Comparison of ENCODE assay signal across 21 cellular contexts in genomic region chr15:28888302-28888894, GRCh38. TPM values are rescaled to one million over a fixed set of nuclear protein-coding genes. Genes with fewer than 3 reads are reported as not detected.
DNase-seq lines count a peak whose midpoint lies in the region; ATAC-seq, FAIRE-seq and TF ChIP-seq lines count a peak whose summit lies in the region.
"Had no signal": no experiment of that assay in that cellular context is flagged by ENCODE, and none has a peak within 500 bp of the region (broad histone marks: within the 10 kb centered on the region; RNA-seq: fewer than 3 reads in every experiment).

No MANE protein-coding gene starts in this region.

- peaks cover 64% of the 10 kb centered on the region for H3K79me2 ChIP-seq in K562 (ENCODE audit: control insufficient read depth, insufficient read depth, low read length)

- H3K4me2 ChIP-seq in K562 (ENCODE audit: insufficient read depth, low read length), result peak overlapping the region; percentile 63; the same call in 1 of the 2 replicates

- H3K9me3 Mint-ChIP-seq in stimulated activated naive CD8-positive, alpha-beta T cell treated with anti-CD3 and anti-CD28 coated beads, Interleukin-15, Interleukin-2, amounts not matched to agents 100 ng/mL and 50 ng/mL, for 24 hours, result no peaks in the 10 kb centered on the region
- H3K9me3 Mint-ChIP-seq in natural killer cell treated with Interleukin-12 subunit alpha and Interleukin-12 subunit beta and Interleukin-15 and Interleukin-18, amount 100 ng/mL, for 72 hours, result no peaks in the 10 kb centered on the region
- H3K9me3 Mint-ChIP-seq: activated CD4-positive, alpha-beta memory T cell treated with anti-CD3 and anti-CD28 coated beads for 36 hours; stimulated activated naive B cell treated with anti-CD40 and anti-IgM and Interleukin-4, amounts not matched to agents 10 μg/mL and 1 μg/mL and 100 μg/mL, for 72 hours had no signal

- H3K27ac ChIP-seq in K562 (ENCODE audit: extremely low read depth, low read depth, low read length), result no peak overlapping the region
- no peak overlapping the region for H3K27ac ChIP-seq in caudate nucleus (ENCODE audit: low read depth, low read length)
- H3K27ac ChIP-seq: upper lobe of right lung had no signal

- FAIRE-seq in K562 (lab: Jason Lieb, UNC), result no peak
- FAIRE-seq: islet of Langerhans had no signal

- CTCF ChIA-PET in K562 (lab: Yijun Ruan, JAX; ENCODE audit: low intra/inter-chr PET ratio), result no interaction called here

- TF ChIP-seq CTCF in K562 (IDR thresholded peaks at IDR 0.05 in 2 of 3, conservative IDR thresholded peaks at IDR 0.05 in 1 of 3; ENCODE audit: insufficient read depth in 2 of 3, low read depth in 1 of 3, low read length in 3 of 3), result no peak

- intact Hi-C loops in K562 (cut with micrococcal nuclease), result no loop called here

- H4K20me1 ChIP-seq in K562 (replicated peaks; ENCODE audit: control insufficient read depth, insufficient read depth, low read length), result peaks cover 7% of the 10 kb centered on the region; the same call in 1 of the 2 replicates

- no peaks in the 10 kb centered on the region for H3K9me1 ChIP-seq in K562 (ENCODE audit: control insufficient read depth, insufficient read depth, low read length)

- no peak for TF ChIP-seq POLR2A in K562 (conservative IDR thresholded peaks at IDR 0.05)

- H3K4me1 Mint-ChIP-seq in stimulated activated naive CD8-positive, alpha-beta T cell treated with anti-CD3 and anti-CD28 coated beads, Interleukin-15, Interleukin-2, amounts not matched to agents 100 ng/mL and 50 ng/mL, for 24 hours (ENCODE audit: low read depth), result peaks cover 59% of the 10 kb centered on the region
- peaks cover 34 to 38% of the 10 kb centered on the region in 2 donors for H3K4me1 Mint-ChIP-seq in natural killer cell treated with Interleukin-12 subunit alpha and Interleukin-12 subunit beta and Interleukin-15 and Interleukin-18, amount 100 ng/mL, for 72 hours (ENCODE audit: low read depth in 2 of 2)

- WGBS in K562 (ENCODE audit: insufficient coverage, low coverage, missing lambda C conversion rate), result 92% methylated on average over 6 of the region's 18 CpGs

- POLR2A ChIA-PET in K562 (lab: Yijun Ruan, JAX), result interaction anchor here (1.5 to 2.5 kb wide), 2 partner anchors 10 to 26 kb away, joined by 6 to 14 read pairs; no protein-coding TSS in a partner anchor

- H3K36me3 ChIP-seq in K562 (ENCODE audit: control insufficient read depth, insufficient read depth, low read length), result no peaks in the 10 kb centered on the region
- H3K36me3 ChIP-seq: upper lobe of right lung had no signal

- H3K9ac ChIP-seq in K562 (ENCODE audit: insufficient read depth in 1 of 2, low read depth in 2 of 2, low read length in 2 of 2), result 0 out of 4 replicates have a peak overlapping the region, but pooled peaks of 1 of the 2 experiments have one; percentile 22

- in situ Hi-C loops in K562 (cut with MboI), result no loop called here

- TF ChIP-seq RAD21 in K562 (CRISPR knock-in tag; conservative IDR thresholded peaks at IDR 0.05 in 1 of 2, IDR thresholded peaks at IDR 0.05 in 1 of 2), result no peak

- H3K4me3 ChIP-seq in K562, result no peak overlapping the region
- H3K4me3 ChIP-seq: lung, upper lobe of right lung had no signal

- H3K4me3 Mint-ChIP-seq in stimulated activated naive CD8-positive, alpha-beta T cell treated with anti-CD3 and anti-CD28 coated beads, Interleukin-15, Interleukin-2, amounts not matched to agents 100 ng/mL and 50 ng/mL, for 24 hours, result peak overlapping the region; percentile 87
- H3K4me3 Mint-ChIP-seq in natural killer cell treated with Interleukin-12 subunit alpha and Interleukin-12 subunit beta and Interleukin-15 and Interleukin-18, amount 100 ng/mL, for 72 hours, result no peak overlapping the region
- H3K4me3 Mint-ChIP-seq: activated CD4-positive, alpha-beta memory T cell treated with anti-CD3 and anti-CD28 coated beads for 36 hours; stimulated activated naive B cell treated with anti-CD40 and anti-IgM and Interleukin-4, amounts not matched to agents 10 μg/mL and 1 μg/mL and 100 μg/mL, for 72 hours had no signal

- H2AFZ ChIP-seq in K562 (ENCODE audit: low read depth, low read length), result no peak overlapping the region

- TSS peak; percentile 36 for BruUV-seq in K562 (replicated peaks; lab: Mats Ljungman, UMichigan)

- no peaks in the 10 kb centered on the region for H3K36me3 Mint-ChIP-seq in stimulated activated naive CD8-positive, alpha-beta T cell treated with anti-CD3 and anti-CD28 coated beads, Interleukin-15, Interleukin-2, amounts not matched to agents 100 ng/mL and 50 ng/mL, for 24 hours (ENCODE audit: low read depth)
- no peaks in the 10 kb centered on the region for H3K36me3 Mint-ChIP-seq in natural killer cell treated with Interleukin-12 subunit alpha and Interleukin-12 subunit beta and Interleukin-15 and Interleukin-18, amount 100 ng/mL, for 72 hours
- H3K36me3 Mint-ChIP-seq: activated CD4-positive, alpha-beta memory T cell treated with anti-CD3 and anti-CD28 coated beads for 36 hours; naive B cell; stimulated activated naive B cell treated with anti-CD40 and anti-IgM and Interleukin-4, amounts not matched to agents 10 μg/mL and 1 μg/mL and 100 μg/mL, for 72 hours had no signal

- TF ChIP-seq EP300 in K562 (IDR thresholded peaks at IDR 0.05; ENCODE audit: low read length), result no peak

- DNase-seq in stimulated activated naive CD8-positive, alpha-beta T cell treated with anti-CD3 and anti-CD28 coated beads, Interleukin-15, Interleukin-2, amounts not matched to agents 100 U/mL and 50 U/mL, for 24 hours, result no peak
- DNase-seq in K562 (ENCODE audit: extremely low read depth in 1 of 4, low spot score in 3 of 4) (no peak), NOMO-1 treated with dmso at 0.1 percent for 144 hours (lab: John Stamatoyannopoulos, UW; ENCODE audit: unreplicated experiment) (no peak), middle frontal gyrus (ENCODE audit: extremely low spot score, low spot score) (no peak), caudate nucleus (lab: John Stamatoyannopoulos, UW) (no peak)
- DNase-seq in natural killer cell treated with Interleukin-12 subunit alpha and Interleukin-12 subunit beta and Interleukin-15 and Interleukin-18, amount 100 ng/mL, for 72 hours (ENCODE audit: low spot score), result peak; percentile 39
- DNase-seq: activated CD4-positive, alpha-beta memory T cell treated with anti-CD3 and anti-CD28 coated beads for 36 hours; activated T-cell treated with anti-CD3 and anti-CD28 coated beads, Interleukin-2, amount 50 U/mL, for 48 hours; central memory CD4-positive, alpha-beta T cell; KG1; naive B cell; NCI-H1048; NCI-H2081; stimulated activated naive B cell treated with anti-CD40 and anti-IgM and Interleukin-4, amounts not matched to agents 10 μg/mL and 1 μg/mL and 100 μg/mL, for 72 hours; upper lobe of right lung had no signal

- H3K4me1 ChIP-seq in K562 (replicated peaks in 1 of 2; ENCODE audit: control insufficient read depth in 2 of 2, insufficient read depth in 2 of 2, low read length in 2 of 2), result peaks cover 25 to 42% of the 10 kb centered on the region in 2 experiments
- H3K4me1 ChIP-seq: upper lobe of right lung had no signal

- H3K27ac Mint-ChIP-seq in stimulated activated naive CD8-positive, alpha-beta T cell treated with anti-CD3 and anti-CD28 coated beads, Interleukin-15, Interleukin-2, amounts not matched to agents 100 ng/mL and 50 ng/mL, for 24 hours, result peak overlapping the region; percentile 16
- H3K27ac Mint-ChIP-seq in natural killer cell treated with Interleukin-12 subunit alpha and Interleukin-12 subunit beta and Interleukin-15 and Interleukin-18, amount 100 ng/mL, for 72 hours, result peak overlapping the region in 1 of 2 donors; percentile 61
- H3K27ac Mint-ChIP-seq: activated CD4-positive, alpha-beta memory T cell treated with anti-CD3 and anti-CD28 coated beads for 36 hours; naive B cell; stimulated activated naive B cell treated with anti-CD40 and anti-IgM and Interleukin-4, amounts not matched to agents 10 μg/mL and 1 μg/mL and 100 μg/mL, for 72 hours had no signal

- no peaks in the 10 kb centered on the region for H3K9me3 ChIP-seq in K562 (replicated peaks; ENCODE audit: control insufficient read depth, insufficient read depth, low read depth, low read length)
- H3K9me3 ChIP-seq: upper lobe of right lung had no signal

- no peaks in the 10 kb centered on the region for H3K27me3 Mint-ChIP-seq in stimulated activated naive CD8-positive, alpha-beta T cell treated with anti-CD3 and anti-CD28 coated beads, Interleukin-15, Interleukin-2, amounts not matched to agents 100 ng/mL and 50 ng/mL, for 24 hours
- no peaks in the 10 kb centered on the region for H3K27me3 Mint-ChIP-seq in natural killer cell treated with Interleukin-12 subunit alpha and Interleukin-12 subunit beta and Interleukin-15 and Interleukin-18, amount 100 ng/mL, for 72 hours
- H3K27me3 Mint-ChIP-seq: activated CD4-positive, alpha-beta memory T cell treated with anti-CD3 and anti-CD28 coated beads for 36 hours had no signal

- H3K27me3 ChIP-seq in K562 (ENCODE audit: control insufficient read depth in 2 of 2, insufficient read depth in 2 of 2, low read length in 2 of 2), result no peaks in the 10 kb centered on the region

- ATAC-seq in stimulated activated naive CD8-positive, alpha-beta T cell treated with anti-CD3 and anti-CD28 coated beads, Interleukin-15, Interleukin-2, amounts not matched to agents 100 U/mL and 50 U/mL, for 24 hours, result no peak
- ATAC-seq in K562 (no peak), HG02885 (IDR thresholded peaks at IDR 0.05; ENCODE audit: poor library complexity, unreplicated experiment) (no peak)
- no peak for ATAC-seq in natural killer cell treated with Interleukin-12 subunit alpha and Interleukin-12 subunit beta and Interleukin-15 and Interleukin-18, amount 100 ng/mL, for 72 hours
- ATAC-seq: stimulated activated naive B cell treated with anti-CD40 and anti-IgM and Interleukin-4, amounts not matched to agents 10 μg/mL and 1 μg/mL and 100 μg/mL, for 72 hours; upper lobe of right lung had no signal

RNA-seq across cellular contexts. Expression of gene APBA2, which starts 2.6 kb away (rescaled TPM):
- total RNA-seq in K562 (2011; cell fraction: chromatin; rRNA removed; ENCODE audit: low replicate concordance), result 105 and 234 TPM in 2 replicates
- 91.2 and 97.2 TPM in 2 replicates for total RNA-seq in K562 (2011; cell fraction: nucleolus; rRNA removed)
- 85.9 and 89.9 TPM in 2 replicates for total RNA-seq in K562 (2011; cell fraction: nucleoplasm; rRNA removed)
- 40.9 and 46.5 TPM in 2 replicates for total RNA-seq in K562 (2014; rRNA removed)
- 10.4 and 13.6 TPM in 2 replicates for total RNA-seq in K562 (2014; rRNA removed; fragmentation: Illumina TruSeq; extraction: Trizol)
- 25.2 and 26.2 TPM in 2 replicates for total RNA-seq in K562 (2015; rRNA removed; fragmentation: Illumina TruSeq; extraction: Trizol)
- 30.8 and 32.5 TPM in 2 replicates for total RNA-seq in K562 (2021)
- 27.8 and 36.1 TPM in 2 replicates for polyA plus RNA-seq in K562 (2011; rRNA removed)
- polyA plus RNA-seq in K562 (2011; cell fraction: cytosol; rRNA removed), result 27.5 and 45.8 TPM in 2 replicates
- polyA plus RNA-seq in K562 (2011; cell fraction: nucleus; rRNA removed), result 70.5 and 109 TPM in 2 replicates
- 25.0 and 39.9 TPM in 2 replicates for polyA plus RNA-seq in K562 (2012)
- polyA plus RNA-seq in K562 (2014; fragmentation: Illumina TruSeq; extraction: Trizol), result 17.1 and 25.2 TPM in 2 replicates
- under 1 TPM; 0.24 to 0.35 TPM for polyA plus RNA-seq in K562 (2014; fragmentation: Nextera tagmentation; extraction: Ambion mirVana)
- polyA plus RNA-seq in K562 (2014; rRNA removed), result 30.7 and 37.1 TPM in 2 replicates
- 21.7 and 35.1 TPM in 2 replicates for polyA minus RNA-seq in K562 (2011; rRNA and poly(A)+ RNA removed)
- 28.8 and 31.9 TPM in 2 replicates for polyA minus RNA-seq in K562 (2011; cell fraction: cytosol; rRNA and poly(A)+ RNA removed)
- 25.7 and 46.8 TPM in 2 replicates for polyA minus RNA-seq in K562 (2011; cell fraction: nucleus; rRNA and poly(A)+ RNA removed)
- total RNA-seq in natural killer cell treated with Interleukin-12 subunit alpha and Interleukin-12 subunit beta and Interleukin-15 and Interleukin-18, amount 100 ng/mL, for 72 hours, result 10 to 100 TPM in 1 of 2 donors, 1 to 10 TPM in 1; 6.0 to 19.4 TPM

RNA-seq across cellular contexts. Expression of gene GOLGA6L7, which starts 40.0 kb away (rescaled TPM):
- 0.67 and 2.1 TPM in 2 replicates for total RNA-seq in K562 (2011; cell fraction: chromatin; rRNA removed; ENCODE audit: low replicate concordance)
- 0.39 TPM in 1 of 2 replicates, not detected in the other for total RNA-seq in K562 (2011; cell fraction: nucleolus; rRNA removed)
- 1.3 and 1.9 TPM in 2 replicates for total RNA-seq in K562 (2011; cell fraction: nucleoplasm; rRNA removed)
- total RNA-seq in K562 (2014; rRNA removed), result not detected in 2 replicates
- total RNA-seq in K562 (2014; rRNA removed; fragmentation: Illumina TruSeq; extraction: Trizol), result not detected in 2 replicates
- total RNA-seq in K562 (2015; rRNA removed; fragmentation: Illumina TruSeq; extraction: Trizol), result not detected in 2 replicates
- 0.11 TPM in 1 of 2 replicates, not detected in the other for total RNA-seq in K562 (2021)
- polyA plus RNA-seq in K562 (2011; rRNA removed), result 0.11 and 0.42 TPM in 2 replicates
- polyA plus RNA-seq in K562 (2011; cell fraction: cytosol; rRNA removed), result 0.38 TPM in 1 of 2 replicates, not detected in the other
- polyA plus RNA-seq in K562 (2011; cell fraction: nucleus; rRNA removed), result 0.26 and 0.86 TPM in 2 replicates
- 0.40 and 0.44 TPM in 2 replicates for polyA plus RNA-seq in K562 (2012)
- not detected in 2 replicates for polyA plus RNA-seq in K562 (2014; fragmentation: Illumina TruSeq; extraction: Trizol)
- polyA plus RNA-seq in K562 (2014; fragmentation: Nextera tagmentation; extraction: Ambion mirVana), result under 1 TPM in 1 of 2 experiments, not detected in 1; 0.14 TPM
- not detected in 2 replicates for polyA plus RNA-seq in K562 (2014; rRNA removed)
- 0.28 and 0.51 TPM in 2 replicates for polyA minus RNA-seq in K562 (2011; rRNA and poly(A)+ RNA removed)
- not detected in 2 replicates for polyA minus RNA-seq in K562 (2011; cell fraction: cytosol; rRNA and poly(A)+ RNA removed)
- polyA minus RNA-seq in K562 (2011; cell fraction: nucleus; rRNA and poly(A)+ RNA removed), result 0.56 TPM in 1 of 2 replicates, not detected in the other
- not detected for total RNA-seq in natural killer cell treated with Interleukin-12 subunit alpha and Interleukin-12 subunit beta and Interleukin-15 and Interleukin-18, amount 100 ng/mL, for 72 hours
- total RNA-seq: activated CD4-positive, alpha-beta memory T cell treated with anti-CD3 and anti-CD28 coated beads for 36 hours; H4; lung; NCI-H460; upper lobe of right lung had no signal
- polyA plus RNA-seq: lung had no signal
